In genomic region chr10:43623351-43623750, GRCh38 we compare ENCODE assay signal across 9 cellular contexts. TPM values are rescaled to one million over a fixed set of nuclear protein-coding genes. Genes with fewer than 3 reads are reported as not detected.
A peak's percentile ranks its signal among the peaks of the same experiment; 100 is the strongest.
DNase-seq lines count a peak whose midpoint lies in the region; ATAC-seq, FAIRE-seq and TF ChIP-seq lines count a peak whose summit lies in the region.
"Had no signal": no experiment of that assay in that cellular context is flagged by ENCODE, and none has a peak within 500 bp of the region (broad histone marks: within the 10 kb centered on the region; RNA-seq: fewer than 3 reads in every experiment).

No MANE protein-coding gene starts in this region.

- peaks cover 11% of the 10 kb centered on the region for H3K36me3 Mint-ChIP-seq in astrocyte (ENCODE audit: low read depth, unreplicated experiment)
- peaks cover 0 to 24% (median 18%) of the 10 kb centered on the region in 3 donors for H3K36me3 Mint-ChIP-seq in naive thymus-derived CD8-positive, alpha-beta T cell

- peak overlapping the region; percentile 42 for H3K4me2 ChIP-seq in astrocyte (ENCODE audit: low read length)
- H3K4me2 ChIP-seq: KMS-11 had no signal

- H3K9ac ChIP-seq in astrocyte (ENCODE audit: low read length), result no peak overlapping the region
- H3K9ac ChIP-seq: KMS-11 had no signal

- no peak for FAIRE-seq in astrocyte (lab: Jason Lieb, UNC)

- H3K27me3 Mint-ChIP-seq in astrocyte (ENCODE audit: low read depth, unreplicated experiment), result no peaks in the 10 kb centered on the region
- H3K27me3 Mint-ChIP-seq in naive thymus-derived CD8-positive, alpha-beta T cell, result no peaks in the 10 kb centered on the region

- H3K4me1 ChIP-seq in astrocyte (ENCODE audit: insufficient read depth, low read length), result no peaks in the 10 kb centered on the region

- no peak for ATAC-seq in naive thymus-derived CD8-positive, alpha-beta T cell

- no peak overlapping the region for H3K27ac ChIP-seq in astrocyte (ENCODE audit: low read depth, low read length)
- H3K27ac ChIP-seq: KMS-11 had no signal

- POLR2A ChIA-PET in naive thymus-derived CD8-positive, alpha-beta T cell (lab: Charles Lee), result interaction anchor here (1.0 kb wide), 1 partner anchor 15 kb away, joined by 3 read pairs; no protein-coding TSS in a partner anchor

- H3K4me3 Mint-ChIP-seq in astrocyte (ENCODE audit: unreplicated experiment), result peak overlapping the region; percentile 2
- peak overlapping the region; percentile 57 to 84 (median 72) for H3K4me3 Mint-ChIP-seq in naive thymus-derived CD8-positive, alpha-beta T cell

- TF ChIP-seq CTCF in astrocyte (IDR thresholded peaks at IDR 0.05; ENCODE audit: insufficient read depth, low read depth, low read length), result no peak

- DNase-seq in Daoy (ENCODE audit: low read depth), result peak; percentile 55
- DNase-seq in M059J (ENCODE audit: low read depth), result peak; percentile 79
- DNase-seq in astrocyte (ENCODE audit: low read depth), result no peak
- DNase-seq in naive thymus-derived CD8-positive, alpha-beta T cell, result peak in 1 of 10 donors; percentile 26
- DNase-seq in mucosa of gallbladder (ENCODE audit: low spot score), result no peak
- no peak for DNase-seq in NCI-H146 (lab: John Stamatoyannopoulos, UW)
- DNase-seq in NCI-H2107 (lab: John Stamatoyannopoulos, UW), result no peak
- DNase-seq: stimulated activated CD4-positive, alpha-beta T cell treated with anti-CD3 and anti-CD28 coated beads, Interleukin-4, amount 100 ng/mL, for 1 hour had no signal

- H3K27ac Mint-ChIP-seq in astrocyte (ENCODE audit: unreplicated experiment), result no peak overlapping the region
- H3K27ac Mint-ChIP-seq in naive thymus-derived CD8-positive, alpha-beta T cell, result peak overlapping the region in 9 of 10 donors; percentile 45 to 80 (median 67)

- H3K4me3 ChIP-seq in astrocyte (ENCODE audit: insufficient read depth, low read depth, low read length), result no peak overlapping the region

- H3K27me3 ChIP-seq in astrocyte (ENCODE audit: insufficient read depth, low read length), result no peaks in the 10 kb centered on the region

- H3K4me1 Mint-ChIP-seq in astrocyte (ENCODE audit: low read depth, unreplicated experiment), result no peaks in the 10 kb centered on the region
- peaks cover 0 to 14% (median 8%) of the 10 kb centered on the region in 4 donors for H3K4me1 Mint-ChIP-seq in naive thymus-derived CD8-positive, alpha-beta T cell

- H2AFZ ChIP-seq in astrocyte (ENCODE audit: low read depth, low read length), result no peak overlapping the region

- H3K9me3 Mint-ChIP-seq in astrocyte (ENCODE audit: unreplicated experiment), result peaks cover 14% of the 10 kb centered on the region
- peaks cover 6 to 77% (median 27%) of the 10 kb centered on the region in 9 donors for H3K9me3 Mint-ChIP-seq in naive thymus-derived CD8-positive, alpha-beta T cell

- no peaks in the 10 kb centered on the region for H4K20me1 ChIP-seq in astrocyte (ENCODE audit: insufficient read depth, low read length)

- H3K9me3 ChIP-seq in astrocyte (ENCODE audit: insufficient read depth, low read depth, low read length), result no peaks in the 10 kb centered on the region

- H3K79me2 ChIP-seq in astrocyte (ENCODE audit: insufficient read depth, low read length), result no peaks in the 10 kb centered on the region

- no peaks in the 10 kb centered on the region for H3K36me3 ChIP-seq in astrocyte (ENCODE audit: insufficient read depth, low read length)

RNA-seq across cellular contexts. Expression of gene ZNF485, which starts 17.1 kb away (rescaled TPM):
- total RNA-seq in Daoy (2014; rRNA removed; shearing (Covaris generic)), result 2.8 and 3.7 TPM in 2 replicates
- 3.7 and 4.0 TPM in 2 replicates for total RNA-seq in M059J (2014; rRNA removed; shearing (Covaris generic))
- total RNA-seq in astrocyte (4.1 and 4.3 TPM in 2 replicates), mucosa of gallbladder (3.3 TPM)
- total RNA-seq in naive thymus-derived CD8-positive, alpha-beta T cell, result 10 to 100 TPM; 11.7 to 12.6 TPM
- polyA plus RNA-seq in naive thymus-derived CD8-positive, alpha-beta T cell, result 1 to 10 TPM; 4.5 to 6.8 (median 5.9) TPM

RNA-seq across cellular contexts. Expression of gene ZNF32, which starts 25.3 kb away (rescaled TPM):
- 16.5 and 23.5 TPM in 2 replicates for total RNA-seq in Daoy (2014; rRNA removed; shearing (Covaris generic))
- 34.2 and 37.0 TPM in 2 replicates for total RNA-seq in M059J (2014; rRNA removed; shearing (Covaris generic))
- total RNA-seq in astrocyte, result 19.2 and 19.7 TPM in 2 replicates
- 10 to 100 TPM; 46.1 to 46.8 TPM for total RNA-seq in naive thymus-derived CD8-positive, alpha-beta T cell
- 10 to 100 TPM; 79.1 to 98.2 (median 94.8) TPM for polyA plus RNA-seq in naive thymus-derived CD8-positive, alpha-beta T cell
- 46.2 TPM for total RNA-seq in mucosa of gallbladder

RNA-seq across cellular contexts. Expression of gene ZNF239, which starts 48.9 kb away (rescaled TPM):
- total RNA-seq in Daoy (2014; rRNA removed; shearing (Covaris generic)), result 5.5 and 7.6 TPM in 2 replicates
- 1.3 and 5.2 TPM in 2 replicates for total RNA-seq in M059J (2014; rRNA removed; shearing (Covaris generic))
- 5.3 and 5.7 TPM in 2 replicates for total RNA-seq in astrocyte
- 1 to 10 TPM; 4.8 to 6.0 TPM for total RNA-seq in naive thymus-derived CD8-positive, alpha-beta T cell
- 1 to 10 TPM in 2 of 3 donors, under 1 TPM in 1; 0.98 to 3.2 (median 1.9) TPM for polyA plus RNA-seq in naive thymus-derived CD8-positive, alpha-beta T cell
- 3.3 TPM for total RNA-seq in mucosa of gallbladder

Comparison
In these comparisons a context has a peak if more than half of its experiments do, and no peak if none do; other contexts are left out.
1. DNase-seq: peak in Daoy (single experiment) and M059J (single experiment); none in astrocyte (single experiment), mucosa of gallbladder (single experiment), NCI-H146 (single experiment) and NCI-H2107 (single experiment).